In genomic region chr15:51382787-51383186, GRCh38 we compare ENCODE assay signal across 8 cellular contexts. TPM values are rescaled to one million over a fixed set of nuclear protein-coding genes. Genes with fewer than 3 reads are reported as not detected.
DNase-seq lines count a peak whose midpoint lies in the region; ATAC-seq, FAIRE-seq and TF ChIP-seq lines count a peak whose summit lies in the region.

No MANE protein-coding gene starts in this region.

- peak; percentile 53 for DNase-seq in AG08396 (ENCODE audit: low spot score)
- peak; percentile 35 for DNase-seq in GM12891 (ENCODE audit: insufficient read length, low spot score)
- DNase-seq in NCI-H69 (lab: John Stamatoyannopoulos, UW): peak; percentile 80
- peak; percentile 52 for DNase-seq in epithelial cell of esophagus (ENCODE audit: low read depth)
- peak; percentile 54 for DNase-seq in retina
- DNase-seq in GF-D8 (lab: John Stamatoyannopoulos, UW): no peak
- DNase-seq in stimulated activated CD4-positive, alpha-beta T cell treated with anti-CD3 and anti-CD28 coated beads, Interleukin-4, amount 100 ng/mL, for 24 hours: no peak

- peak; percentile 71 for TF ChIP-seq CTCF in epithelial cell of esophagus (IDR thresholded peaks at IDR 0.05; ENCODE audit: insufficient read depth, low read depth, low read length, missing control alignments)

- no peak overlapping the region for H3K4me3 ChIP-seq in epithelial cell of esophagus (ENCODE audit: low read length)

- TF ChIP-seq POLR2A in GM12891 (IDR thresholded peaks at IDR 0.05; ENCODE audit: low read depth, low read length): no peak

- no peak for FAIRE-seq in GM12891 (lab: Jason Lieb, UNC)

- no peak for ATAC-seq in GM18498 (IDR thresholded peaks at IDR 0.05; ENCODE audit: unreplicated experiment)

TF ChIP-seq in GM12891, 5 proteins besides CTCF, POLR2A, EP300 and RAD21:
- TF ChIP-seq POU2F2 (IDR thresholded peaks at IDR 0.05; ENCODE audit: low read depth, low read length) (no peak), PAX5 (IDR thresholded peaks at IDR 0.05; ENCODE audit: insufficient read depth, low read length, severe bottlenecking) (no peak), TAF1 (IDR thresholded peaks at IDR 0.05; ENCODE audit: low read depth, low read length) (no peak), POLR2AphosphoS5 (IDR thresholded peaks at IDR 0.05; ENCODE audit: low read depth, low read length) (no peak), SPI1 (IDR thresholded peaks at IDR 0.05; ENCODE audit: low read depth, low read length) (no peak)

RNA-seq across cellular contexts. Expression of gene GLDN, which starts 41.3 kb away (rescaled TPM):
- not detected for polyA plus RNA-seq in GM12891 (2012; ENCODE audit: low read depth, missing spikeins)

RNA-seq across cellular contexts. Expression of gene CYP19A1, which starts 44.4 kb away (rescaled TPM):
- 0.04 TPM for polyA plus RNA-seq in GM12891 (2012; ENCODE audit: low read depth, missing spikeins)

Comparison
In these comparisons a context has a peak if more than half of its experiments do, and no peak if none do; other contexts are left out.
1. DNase-seq: peak in AG08396 (single experiment), GM12891 (single experiment), NCI-H69 (single experiment), epithelial cell of esophagus (single experiment) and retina (single experiment); none in GF-D8 (single experiment) and stimulated activated CD4-positive, alpha-beta T cell treated with anti-CD3 and anti-CD28 coated beads, Interleukin-4, amount 100 ng/mL, for 24 hours (single experiment).